In the genomic region with DNA sequence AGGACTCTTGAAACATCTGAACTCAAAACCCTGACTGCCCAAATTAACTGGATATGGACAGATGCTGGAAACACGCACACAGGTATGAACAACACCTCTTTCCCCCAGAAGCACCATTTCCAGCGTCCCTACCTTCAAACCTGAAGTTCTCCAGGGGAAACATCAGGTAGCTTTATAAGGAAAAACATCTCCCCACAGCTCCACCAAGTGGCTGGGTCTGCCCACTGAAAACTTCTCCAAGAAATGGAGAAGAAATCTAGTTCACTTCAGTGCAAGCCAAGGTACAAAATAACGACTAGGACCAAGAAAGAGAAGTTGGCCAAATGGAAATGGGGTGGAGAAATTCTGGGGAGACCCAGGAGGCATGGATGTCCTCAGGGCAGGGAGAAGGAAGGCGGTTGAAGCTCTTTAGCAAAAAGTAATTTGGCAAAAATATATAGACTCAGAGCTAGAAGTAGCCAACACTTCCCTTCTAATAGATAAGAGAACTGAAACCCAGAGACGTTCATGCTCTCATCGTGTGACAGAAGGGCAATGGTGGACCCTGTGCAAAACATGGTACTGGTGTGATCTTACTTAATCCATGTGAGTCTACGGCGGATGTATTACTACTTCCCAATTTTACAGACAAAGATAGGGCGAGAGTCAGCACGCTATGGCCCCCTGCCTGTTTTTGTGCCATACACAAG, we compare ENCODE assay signal across 7 cellular contexts. TPM values are rescaled to one million over a fixed set of nuclear protein-coding genes. Genes with fewer than 3 reads are reported as not detected.
A peak's percentile ranks its signal among the peaks of the same experiment; 100 is the strongest.
DNase-seq lines count a peak whose midpoint lies in the region; ATAC-seq, FAIRE-seq and TF ChIP-seq lines count a peak whose summit lies in the region.

No MANE protein-coding gene starts in this region.

- ATAC-seq in GM23338: peak; percentile 75
- no peak for ATAC-seq in GM21447 (IDR thresholded peaks at IDR 0.05; ENCODE audit: unreplicated experiment)
- ATAC-seq in HG03280 (IDR thresholded peaks at IDR 0.05; ENCODE audit: unreplicated experiment): no peak

- H3K36me3 ChIP-seq in GM23338 (ENCODE audit: insufficient read depth) (no peaks in the 10 kb centered on the region), PC-9 (ENCODE audit: low read depth) (no peaks in the 10 kb centered on the region), small intestine (ENCODE audit: control insufficient read depth in 2 of 2, insufficient read depth in 2 of 2, low read length in 2 of 2) (no peaks in the 10 kb centered on the region)

- peaks cover 6% of the 10 kb centered on the region; the same call in 1 of the 2 replicates for H3K79me2 ChIP-seq in GM23338 (replicated peaks; ENCODE audit: insufficient read depth)
- H3K79me2 ChIP-seq in PC-9 (ENCODE audit: low read depth): no peaks in the 10 kb centered on the region

- H3K27ac ChIP-seq in GM23338 (ENCODE audit: low read depth): no peak overlapping the region
- H3K27ac ChIP-seq in PC-9: no peak overlapping the region
- no peak overlapping the region for H3K27ac ChIP-seq in small intestine (ENCODE audit: low read depth in 1 of 2, low read length in 1 of 2)

- H3K4me3 ChIP-seq in GM23338 (no peak overlapping the region), PC-9 (no peak overlapping the region), foreskin fibroblast (ENCODE audit: low read depth in 1 of 2, low read length in 2 of 2) (no peak overlapping the region), small intestine (ENCODE audit: low read depth in 1 of 2, low read length in 2 of 2) (no peak overlapping the region)

- FAIRE-seq in small intestine (lab: Jason Lieb, UNC): no peak

- H4K20me1 ChIP-seq in GM23338 (replicated peaks; ENCODE audit: insufficient read depth) (no peaks in the 10 kb centered on the region), PC-9 (ENCODE audit: insufficient read depth) (no peaks in the 10 kb centered on the region)

- POLR2A ChIA-PET in PC-9 (lab: Charles Lee; ENCODE audit: unreplicated experiment): interaction anchor here (0.6 kb wide), 1 partner anchor 792 kb away, joined by 5 read pairs; no protein-coding TSS in a partner anchor

- DNase-seq in GM23338 (ENCODE audit: low spot score) (peak; percentile 69), PC-9 (peak in 1 of 2 experiments; percentile 27), foreskin fibroblast (peak in 1 of 2 donors; percentile 58), small intestine (peak; percentile 51), NCI-H774 (lab: John Stamatoyannopoulos, UW) (no peak)

- no peak overlapping the region for H3K27ac Mint-ChIP-seq in GM23338

- no peak overlapping the region for H3K4me3 Mint-ChIP-seq in GM23338

- 49 to 60% (median 52%) methylated on average over 10 of the region's 10 CpGs for WGBS in small intestine, 3 donors

- H3K36me3 Mint-ChIP-seq in GM23338 (ENCODE audit: low read depth): no peaks in the 10 kb centered on the region

- H2AFZ ChIP-seq in GM23338: no peak overlapping the region
- H2AFZ ChIP-seq in PC-9: no peak overlapping the region

- intact Hi-C loops in PC-9 (cut with micrococcal nuclease; ENCODE audit: unreplicated experiment): no loop called here

- H3K4me1 ChIP-seq in GM23338 (ENCODE audit: insufficient read depth) (peaks cover 4% of the 10 kb centered on the region), PC-9 (replicated peaks; ENCODE audit: insufficient read depth) (no peaks in the 10 kb centered on the region), small intestine (ENCODE audit: control insufficient read depth in 2 of 2, insufficient read depth in 1 of 2, low read depth in 1 of 2, low read length in 1 of 2) (peaks cover 0 to 4% of the 10 kb centered on the region in 2 donors)

- TF ChIP-seq CTCF in GM23338 (conservative IDR thresholded peaks at IDR 0.05; ENCODE audit: low read depth in 2 of 2) (peak; percentile 70 to 74), PC-9 (conservative IDR thresholded peaks at IDR 0.05) (peak; percentile 68; the same call in 1 of the 2 replicates), foreskin fibroblast (IDR thresholded peaks at IDR 0.05; ENCODE audit: low read depth, low read length) (peak; percentile 73)

- H3K9me3 ChIP-seq in PC-9 (ENCODE audit: insufficient read depth, low read depth) (no peaks in the 10 kb centered on the region), small intestine (ENCODE audit: control insufficient read depth, low read depth) (no peaks in the 10 kb centered on the region)

- no peaks in the 10 kb centered on the region for H3K9me3 Mint-ChIP-seq in GM23338

- H3F3A ChIP-seq in GM23338 (replicated peaks; ENCODE audit: low read depth) (no peaks in the 10 kb centered on the region), PC-9 (ENCODE audit: insufficient read depth, low read depth) (peaks cover under 1% of the 10 kb centered on the region; the same call in 1 of the 2 replicates)

- H3K4me1 Mint-ChIP-seq in GM23338: peaks cover 13% of the 10 kb centered on the region; the same call in 2 of the 3 replicates

- no TSS peak for BruUV-seq in PC-9 (replicated peaks; lab: Mats Ljungman, UMichigan)

- CTCF ChIA-PET in PC-9 (lab: Charles Lee): interaction anchor here (0.5 to 1.8 kb wide), 7 partner anchors 11 to 728 kb away, joined by 4 to 17 read pairs (median 8); no protein-coding TSS in a partner anchor

- H3K4me2 ChIP-seq in GM23338: no peak overlapping the region
- no peak overlapping the region for H3K4me2 ChIP-seq in PC-9

- H3K27me3 ChIP-seq in GM23338 (ENCODE audit: insufficient read depth): no peaks in the 10 kb centered on the region
- H3K27me3 ChIP-seq in PC-9 (ENCODE audit: insufficient read depth, low read depth): no peaks in the 10 kb centered on the region
- no peaks in the 10 kb centered on the region for H3K27me3 ChIP-seq in small intestine (ENCODE audit: control insufficient read depth in 2 of 2, insufficient read depth in 2 of 2, low read length in 2 of 2)

- H3K27me3 Mint-ChIP-seq in GM23338 (ENCODE audit: insufficient read depth, low read depth, poor library complexity): no peaks in the 10 kb centered on the region

- H3K9me2 ChIP-seq in GM23338 (ENCODE audit: insufficient read depth): no peaks in the 10 kb centered on the region
- no peaks in the 10 kb centered on the region for H3K9me2 ChIP-seq in PC-9 (ENCODE audit: insufficient read depth)

TF ChIP-seq in GM23338, 12 proteins besides CTCF, POLR2A, EP300 and RAD21 (continues in another document):
- TF ChIP-seq, protein P1, sequence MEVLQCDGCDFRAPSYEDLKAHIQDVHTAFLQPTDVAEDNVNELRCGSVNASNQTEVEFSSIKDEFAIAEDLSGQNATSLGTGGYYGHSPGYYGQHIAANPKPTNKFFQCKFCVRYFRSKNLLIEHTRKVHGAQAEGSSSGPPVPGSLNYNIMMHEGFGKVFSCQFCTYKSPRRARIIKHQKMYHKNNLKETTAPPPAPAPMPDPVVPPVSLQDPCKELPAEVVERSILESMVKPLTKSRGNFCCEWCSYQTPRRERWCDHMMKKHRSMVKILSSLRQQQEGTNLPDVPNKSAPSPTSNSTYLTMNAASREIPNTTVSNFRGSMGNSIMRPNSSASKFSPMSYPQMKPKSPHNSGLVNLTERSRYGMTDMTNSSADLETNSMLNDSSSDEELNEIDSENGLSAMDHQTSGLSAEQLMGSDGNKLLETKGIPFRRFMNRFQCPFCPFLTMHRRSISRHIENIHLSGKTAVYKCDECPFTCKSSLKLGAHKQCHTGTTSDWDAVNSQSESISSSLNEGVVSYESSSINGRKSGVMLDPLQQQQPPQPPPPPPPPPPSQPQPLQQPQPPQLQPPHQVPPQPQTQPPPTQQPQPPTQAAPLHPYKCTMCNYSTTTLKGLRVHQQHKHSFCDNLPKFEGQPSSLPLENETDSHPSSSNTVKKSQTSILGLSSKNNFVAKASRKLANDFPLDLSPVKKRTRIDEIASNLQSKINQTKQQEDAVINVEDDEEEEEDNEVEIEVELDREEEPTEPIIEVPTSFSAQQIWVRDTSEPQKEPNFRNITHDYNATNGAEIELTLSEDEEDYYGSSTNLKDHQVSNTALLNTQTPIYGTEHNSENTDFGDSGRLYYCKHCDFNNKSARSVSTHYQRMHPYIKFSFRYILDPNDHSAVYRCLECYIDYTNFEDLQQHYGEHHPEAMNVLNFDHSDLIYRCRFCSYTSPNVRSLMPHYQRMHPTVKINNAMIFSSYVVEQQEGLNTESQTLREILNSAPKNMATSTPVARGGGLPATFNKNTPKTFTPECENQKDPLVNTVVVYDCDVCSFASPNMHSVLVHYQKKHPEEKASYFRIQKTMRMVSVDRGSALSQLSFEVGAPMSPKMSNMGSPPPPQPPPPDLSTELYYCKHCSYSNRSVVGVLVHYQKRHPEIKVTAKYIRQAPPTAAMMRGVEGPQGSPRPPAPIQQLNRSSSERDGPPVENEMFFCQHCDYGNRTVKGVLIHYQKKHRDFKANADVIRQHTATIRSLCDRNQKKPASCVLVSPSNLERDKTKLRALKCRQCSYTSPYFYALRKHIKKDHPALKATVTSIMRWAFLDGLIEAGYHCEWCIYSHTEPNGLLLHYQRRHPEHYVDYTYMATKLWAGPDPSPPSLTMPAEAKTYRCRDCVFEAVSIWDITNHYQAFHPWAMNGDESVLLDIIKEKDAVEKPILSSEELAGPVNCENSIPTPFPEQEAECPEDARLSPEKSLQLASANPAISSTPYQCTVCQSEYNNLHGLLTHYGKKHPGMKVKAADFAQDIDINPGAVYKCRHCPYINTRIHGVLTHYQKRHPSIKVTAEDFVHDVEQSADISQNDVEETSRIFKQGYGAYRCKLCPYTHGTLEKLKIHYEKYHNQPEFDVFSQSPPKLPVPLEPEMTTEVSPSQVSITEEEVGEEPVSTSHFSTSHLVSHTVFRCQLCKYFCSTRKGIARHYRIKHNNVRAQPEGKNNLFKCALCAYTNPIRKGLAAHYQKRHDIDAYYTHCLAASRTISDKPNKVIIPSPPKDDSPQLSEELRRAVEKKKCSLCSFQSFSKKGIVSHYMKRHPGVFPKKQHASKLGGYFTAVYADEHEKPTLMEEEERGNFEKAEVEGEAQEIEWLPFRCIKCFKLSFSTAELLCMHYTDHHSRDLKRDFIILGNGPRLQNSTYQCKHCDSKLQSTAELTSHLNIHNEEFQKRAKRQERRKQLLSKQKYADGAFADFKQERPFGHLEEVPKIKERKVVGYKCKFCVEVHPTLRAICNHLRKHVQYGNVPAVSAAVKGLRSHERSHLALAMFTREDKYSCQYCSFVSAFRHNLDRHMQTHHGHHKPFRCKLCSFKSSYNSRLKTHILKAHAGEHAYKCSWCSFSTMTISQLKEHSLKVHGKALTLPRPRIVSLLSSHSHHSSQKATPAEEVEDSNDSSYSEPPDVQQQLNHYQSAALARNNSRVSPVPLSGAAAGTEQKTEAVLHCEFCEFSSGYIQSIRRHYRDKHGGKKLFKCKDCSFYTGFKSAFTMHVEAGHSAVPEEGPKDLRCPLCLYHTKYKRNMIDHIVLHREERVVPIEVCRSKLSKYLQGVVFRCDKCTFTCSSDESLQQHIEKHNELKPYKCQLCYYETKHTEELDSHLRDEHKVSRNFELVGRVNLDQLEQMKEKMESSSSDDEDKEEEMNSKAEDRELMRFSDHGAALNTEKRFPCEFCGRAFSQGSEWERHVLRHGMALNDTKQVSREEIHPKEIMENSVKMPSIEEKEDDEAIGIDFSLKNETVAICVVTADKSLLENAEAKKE (CRISPR knock-in tag; IDR thresholded peaks at IDR 0.05): peak; percentile 72
- TF ChIP-seq EZH2phosphoT487 (IDR thresholded peaks at IDR 0.05; ENCODE audit: unreplicated experiment): no peak
- no peak for TF ChIP-seq ZNF114 (CRISPR knock-in tag; IDR thresholded peaks at IDR 0.05)

RNA-seq across cellular contexts. Expression of a gene that starts 10.5 kb away (rescaled TPM):
- 15.4 and 16.9 TPM in 2 replicates for total RNA-seq in GM23338 (2014; rRNA removed; shearing (Covaris generic))
- polyA plus RNA-seq in GM23338 (2016; fragmentation: Nextera tagmentation; extraction: Ambion mirVana) (4.7 and 5.4 TPM in 2 replicates), small intestine (1 to 10 TPM in 2 of 3 donors, under 1 TPM in 1; 0.67 to 4.8 (median 1.4) TPM)
- 7.9 and 8.3 TPM in 2 replicates for total RNA-seq in PC-9 (2021)
